22 cellular contexts compared by ENCODE assay signal in genomic region chr5:17434982-17435381, GRCh38.
DNase-seq lines count a peak whose midpoint lies in the region; ATAC-seq and TF ChIP-seq lines count a peak whose summit lies in the region.
"Had no signal": no experiment of that assay in that cellular context is flagged by ENCODE, and none has a peak within 500 bp of the region (broad histone marks: within the 10 kb centered on the region; RNA-seq: fewer than 3 reads in every experiment).

No MANE protein-coding gene starts in this region.

- no peak for TF ChIP-seq CTCF in HL-60 (IDR thresholded peaks at IDR 0.05; ENCODE audit: insufficient read depth, low read length)

- ATAC-seq in GM18861 (IDR thresholded peaks at IDR 0.05; ENCODE audit: unreplicated experiment) = peak; percentile 54
- peak; percentile 51 for ATAC-seq in GM21529 (IDR thresholded peaks at IDR 0.05; ENCODE audit: unreplicated experiment)
- ATAC-seq in HG03039 (IDR thresholded peaks at IDR 0.05; ENCODE audit: unreplicated experiment) = peak; percentile 60

- no peak for DNase-seq in HL-60 (ENCODE audit: low read depth in 1 of 2, low spot score in 1 of 2)
- DNase-seq in glomerular visceral epithelial cell (ENCODE audit: extremely low spot score) = no peak
- DNase-seq in NCI-H2171 treated with DMSO at 0.1 percent for 48 hours (lab: John Stamatoyannopoulos, UW) = no peak
- no peak for DNase-seq in NCI-H1417 treated with DMSO at 0.1 percent for 48 hours (lab: John Stamatoyannopoulos, UW)
- no peak for DNase-seq in NCI-H510A treated with DMSO at 0.1 percent for 48 hours (lab: John Stamatoyannopoulos, UW)
- DNase-seq: activated CD4-positive, alpha-beta T cell treated with anti-CD3 and anti-CD28 coated beads for 4 hours; activated naive CD4-positive, alpha-beta T cell; anterior cingulate cortex; CD8-positive, alpha-beta memory T cell; effector CD8-positive, alpha-beta T cell; esophagus squamous epithelium; head of caudate nucleus; immature natural killer cell; Karpas-422; lower lobe of right lung; NCI-H2227 treated with DMSO at 0.1 percent for 48 hours; stimulated activated CD4-positive, alpha-beta T cell treated with anti-CD3 and anti-CD28 coated beads, Interleukin-4, amount 100 ng/mL, for 1 hour; testis had no signal

- no peaks in the 10 kb centered on the region for H3K27me3 ChIP-seq in HL-60 (ENCODE audit: insufficient read depth, poor library complexity, severe bottlenecking)
- H3K27me3 ChIP-seq: esophagus squamous epithelium, testis had no signal

- no peak overlapping the region for H3K4me3 ChIP-seq in HL-60 (replicated peaks; ENCODE audit: insufficient read depth, low read length)
- H3K4me3 ChIP-seq: esophagus squamous epithelium, lower lobe of right lung, testis had no signal

- peak overlapping the region; percentile 91; the same call in 1 of the 2 replicates for H3K27ac ChIP-seq in HL-60 (replicated peaks)
- H3K27ac ChIP-seq: esophagus squamous epithelium, RWPE1, testis had no signal
